In genomic region chr1:229065613-229066012, GRCh38 we compare ENCODE assay signal across 1 cellular context.
TF ChIP-seq lines count a peak whose summit lies in the region.

No MANE protein-coding gene starts in this region.

TF ChIP-seq in HepG2, 621 proteins besides CTCF, POLR2A, EP300 and RAD21 (continued from another document):
- TF ChIP-seq BRF2 (CRISPR knock-in tag; IDR thresholded peaks at IDR 0.05), result no peak
- TF ChIP-seq HMG20A (CRISPR knock-in tag; IDR thresholded peaks at IDR 0.05; ENCODE audit: borderline replicate concordance), result peak; percentile 26; the same call in 1 of the 2 replicates
- TF ChIP-seq MXI1 (IDR thresholded peaks at IDR 0.05; ENCODE audit: borderline replicate concordance, low read depth, low read length), result no peak
TF ChIP-seq in HepG2: peak in this region for 2.
